16 cellular contexts compared by ENCODE assay signal in the genomic region with DNA sequence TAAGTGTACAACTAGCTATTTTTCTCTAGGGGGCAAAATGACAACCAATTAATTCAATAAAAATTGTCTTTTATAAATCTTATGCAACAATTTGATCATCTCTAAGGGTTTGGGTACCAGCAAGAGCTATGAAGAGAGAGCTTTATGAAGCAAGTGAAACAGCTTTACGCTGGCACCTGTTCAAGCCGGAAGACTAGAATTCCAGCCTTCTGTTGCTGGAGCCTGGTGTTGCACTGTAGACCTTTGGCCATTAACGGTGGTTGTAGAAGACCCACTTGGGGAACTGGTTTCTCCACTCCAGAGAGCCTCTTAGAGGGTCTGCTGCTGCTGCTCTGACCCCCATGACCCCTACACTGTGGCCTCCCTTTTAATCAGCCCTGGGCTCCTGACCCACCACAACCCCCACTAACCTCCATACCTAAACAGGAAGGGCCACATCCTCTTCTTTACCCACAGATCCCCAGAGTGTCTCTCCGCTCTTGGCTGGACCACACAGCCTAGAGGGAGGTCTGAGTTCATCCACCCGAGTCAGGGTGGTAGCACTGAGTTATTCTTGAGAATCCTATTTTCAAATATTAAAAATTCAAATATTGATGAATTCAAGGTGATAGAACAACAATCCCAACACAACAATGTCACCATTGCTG. TPM values are rescaled to one million over a fixed set of nuclear protein-coding genes. Genes with fewer than 3 reads are reported as not detected.
DNase-seq lines count a peak whose midpoint lies in the region; ATAC-seq and TF ChIP-seq lines count a peak whose summit lies in the region.
"Had no signal": no experiment of that assay in that cellular context is flagged by ENCODE, and none has a peak within 500 bp of the region (broad histone marks: within the 10 kb centered on the region; RNA-seq: fewer than 3 reads in every experiment).

No MANE protein-coding gene starts in this region.

- peak; percentile 56 for DNase-seq in colonic mucosa
- DNase-seq in GDM1 (lab: John Stamatoyannopoulos, UW): no peak
- no peak for DNase-seq in midbrain (lab: John Stamatoyannopoulos, UW)
- no peak for DNase-seq in activated gamma-delta T cell treated with Interleukin-2 at 50 U/mL for 16 hours
- no peak for DNase-seq in medulla oblongata (ENCODE audit: extremely low spot score)
- DNase-seq: activated CD4-positive, alpha-beta T cell treated with anti-CD3 and anti-CD28 coated beads, Interleukin-2, amount 10 ng/mL, durations not matched to agents 24 days and 14 days; activated naive CD4-positive, alpha-beta T cell treated with anti-CD3 and anti-CD28 coated beads, Interleukin-2, amount 10 ng/mL, durations not matched to agents 7 days and 5 days; caudate nucleus; CD4-positive, CD25-positive, alpha-beta regulatory T cell; H7; NCI-H187 treated with DMSO at 0.1 percent for 48 hours; psoas muscle; stimulated activated CD4-positive, alpha-beta T cell treated with anti-CD3 and anti-CD28 coated beads, Interleukin-4, amount 100 ng/mL, for 4 hours had no signal

- no peak overlapping the region for H3K4me3 ChIP-seq in colonic mucosa
- H3K4me3 ChIP-seq: psoas muscle had no signal

- intact Hi-C loops in colonic mucosa (cut with DNase I): no loop called here

- no peaks in the 10 kb centered on the region for H3K27me3 ChIP-seq in colonic mucosa

- no peaks in the 10 kb centered on the region for H3K9me3 ChIP-seq in colonic mucosa
- H3K9me3 ChIP-seq: psoas muscle had no signal

- H3K36me3 ChIP-seq in colonic mucosa: no peaks in the 10 kb centered on the region

- no peak overlapping the region for H3K27ac ChIP-seq in colonic mucosa
- H3K27ac ChIP-seq: psoas muscle had no signal

- no peak overlapping the region for H3K9ac ChIP-seq in colonic mucosa (ENCODE audit: low read depth in 2 of 2, low read length in 2 of 2)

- ATAC-seq in GM18907 (IDR thresholded peaks at IDR 0.05; ENCODE audit: unreplicated experiment) (peak; percentile 94), GM21528 (IDR thresholded peaks at IDR 0.05; ENCODE audit: low FRiP score, unreplicated experiment) (peak; percentile 74), HG03060 (IDR thresholded peaks at IDR 0.05; ENCODE audit: low read depth, unreplicated experiment) (peak; percentile 44)
- ATAC-seq: psoas muscle had no signal

- no peak for TF ChIP-seq CTCF in colonic mucosa (IDR thresholded peaks at IDR 0.05)

- no peaks in the 10 kb centered on the region for H3K4me1 ChIP-seq in colonic mucosa

RNA-seq across cellular contexts. Expression of gene STON2, which starts 54.6 kb away (rescaled TPM):
- 10 to 100 TPM; 12.7 to 15.1 TPM for total RNA-seq in colonic mucosa

Comparison
In these comparisons a context has a peak if more than half of its experiments do, and no peak if none do; other contexts are left out.
1. ATAC-seq: peak in every context shown above with its lines; median percentile 94 in GM18907; 74 in GM21528; 44 in HG03060.